8 cellular contexts compared by ENCODE assay signal in genomic region chr6:89311853-89312531, GRCh38. TPM values are rescaled to one million over a fixed set of nuclear protein-coding genes. Genes with fewer than 3 reads are reported as not detected.
DNase-seq lines count a peak whose midpoint lies in the region; ATAC-seq and TF ChIP-seq lines count a peak whose summit lies in the region.

No MANE protein-coding gene starts in this region.

- WGBS in suprapubic skin = 26% methylated on average over 9 of the region's 9 CpGs

- peak; percentile 54 for ATAC-seq in left lobe of liver
- no peak for ATAC-seq in stimulated activated naive CD8-positive, alpha-beta T cell treated with anti-CD3 and anti-CD28 coated beads, Interleukin-15, Interleukin-2, amounts not matched to agents 100 U/mL and 50 U/mL, for 24 hours

- TF ChIP-seq POLR2A in suprapubic skin (IDR thresholded peaks at IDR 0.05) = no peak

- peak overlapping the region; percentile 21 for H3K4me3 ChIP-seq in coronary artery
- peak overlapping the region; percentile 11 for H3K4me3 ChIP-seq in suprapubic skin

- no peak for TF ChIP-seq EP300 in suprapubic skin (IDR thresholded peaks at IDR 0.05)

- H3K9me3 ChIP-seq in suprapubic skin = no peaks in the 10 kb centered on the region

- peak in 11 of 14 donors; percentile 30 to 75 (median 58) for DNase-seq in C1 segment of cervical spinal cord (lab: John Stamatoyannopoulos, UW)
- peak; percentile 59 for DNase-seq in NCI-H2029 (lab: John Stamatoyannopoulos, UW)
- no peak for DNase-seq in coronary artery (ENCODE audit: low spot score)
- DNase-seq in left lobe of liver (ENCODE audit: low spot score) = no peak
- DNase-seq in suprapubic skin (ENCODE audit: low spot score in 2 of 2) = no peak
- no peak for DNase-seq in activated naive CD4-positive, alpha-beta T cell treated with anti-CD3 and anti-CD28 coated beads, Interleukin-2, amount 50 U/mL, for 16 hours
- no peak for DNase-seq in stimulated activated naive CD8-positive, alpha-beta T cell treated with anti-CD3 and anti-CD28 coated beads, Interleukin-15, Interleukin-2, amounts not matched to agents 100 U/mL and 50 U/mL, for 24 hours
- DNase-seq in stimulated activated naive CD4-positive, alpha-beta T cell (lab: John Stamatoyannopoulos, UW) = no peak

- peak overlapping the region; percentile 18 to 20 for H3K27ac ChIP-seq in coronary artery
- peak overlapping the region; percentile 71 for H3K27ac ChIP-seq in suprapubic skin

- H3K27me3 ChIP-seq in suprapubic skin = no peaks in the 10 kb centered on the region

- H3K4me1 ChIP-seq in suprapubic skin = peaks cover 28% of the 10 kb centered on the region

- no peaks in the 10 kb centered on the region for H3K36me3 ChIP-seq in suprapubic skin

- TF ChIP-seq CTCF in coronary artery (IDR thresholded peaks at IDR 0.05) (no peak), suprapubic skin (IDR thresholded peaks at IDR 0.05) (peak in 1 of 2 donors; percentile 60)

RNA-seq across cellular contexts. Expression of gene GABRR2, which starts 3.1 kb away (rescaled TPM):
- total RNA-seq in left lobe of liver (0.58 TPM), suprapubic skin (under 1 TPM in 1 of 4 donors, not detected in 3; 0.89 TPM)

RNA-seq across cellular contexts. Expression of gene UBE2J1, which starts 40.5 kb away (rescaled TPM):
- total RNA-seq in left lobe of liver = 16.0 TPM
- 10 to 100 TPM; 18.7 to 26.1 (median 20.6) TPM for total RNA-seq in suprapubic skin

Comparison
In these comparisons a context has a peak if more than half of its experiments do, and no peak if none do; other contexts are left out.
1. DNase-seq: peak in C1 segment of cervical spinal cord (11 of 14) and NCI-H2029 (single experiment); none in coronary artery (single experiment), left lobe of liver (single experiment), suprapubic skin (0 of 2), activated naive CD4-positive, alpha-beta T cell treated with anti-CD3 and anti-CD28 coated beads, Interleukin-2, amount 50 U/mL, for 16 hours (single experiment), stimulated activated naive CD8-positive, alpha-beta T cell treated with anti-CD3 and anti-CD28 coated beads, Interleukin-15, Interleukin-2, amounts not matched to agents 100 U/mL and 50 U/mL, for 24 hours (single experiment) and stimulated activated naive CD4-positive, alpha-beta T cell (0 of 6).